7 cellular contexts compared by ENCODE assay signal in the genomic region with DNA sequence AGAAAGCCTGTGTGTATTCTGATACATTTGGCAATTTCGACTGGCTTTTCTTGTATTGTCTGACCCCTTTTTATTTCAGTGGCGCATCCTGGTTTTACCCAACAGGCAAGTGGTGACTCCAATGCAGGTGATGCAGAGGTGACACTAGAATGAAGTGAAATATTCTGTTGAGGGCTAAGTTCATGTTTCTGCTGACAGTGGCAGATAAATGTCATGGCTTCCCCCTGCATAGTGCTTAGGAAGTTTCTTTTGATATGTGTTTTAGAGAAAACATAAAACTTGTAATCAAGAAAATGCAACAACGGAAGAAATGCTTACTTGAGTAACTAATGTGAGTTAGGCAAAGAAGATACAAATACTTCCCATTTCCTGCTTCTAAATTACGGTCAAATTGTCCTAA. TPM values are rescaled to one million over a fixed set of nuclear protein-coding genes. Genes with fewer than 3 reads are reported as not detected.
DNase-seq lines count a peak whose midpoint lies in the region; ATAC-seq and TF ChIP-seq lines count a peak whose summit lies in the region.
"Not testable (repeated sequence)": the region's sequence is repeated elsewhere in the genome, so short reads cannot be mapped to it uniquely, and the experiment has no call there.

No MANE protein-coding gene starts in this region.

- not testable (repeated sequence) for H3K4me3 ChIP-seq in BLaER1 treated with 17β-estradiol and CSF1 and Interleukin-3, amounts not matched to agents 10 nM and 100 nM; GM23338; HUES48 (ENCODE audit: low read depth, low read length); OCI-LY7 (ENCODE audit: low read depth, low read length, poor library complexity, severe bottlenecking)

- not testable (repeated sequence) for H3K27ac ChIP-seq in BLaER1 treated with 17β-estradiol and CSF1 and Interleukin-3, amounts not matched to agents 10 nM and 100 nM; GM23338 (ENCODE audit: low read depth); OCI-LY7 (ENCODE audit: low read depth, low read length, poor library complexity, severe bottlenecking)
- peak overlapping the region; percentile 6 for H3K27ac ChIP-seq in HUES48 (ENCODE audit: low read depth, low read length)

- H4K20me1 ChIP-seq in BLaER1 treated with 17β-estradiol and CSF1 and Interleukin-3, amounts not matched to agents 10 nM and 100 nM, result peaks cover 0 to 52% (median 6%) of the 10 kb centered on the region in 11 experiments; a peak in 11 of 22 replicates
- not testable (repeated sequence) for H4K20me1 ChIP-seq in GM23338 (replicated peaks; ENCODE audit: insufficient read depth); OCI-LY7 (ENCODE audit: insufficient read depth, low read length)

- POLR2A ChIA-PET in OCI-LY7 (lab: Charles Lee); activated CD4-positive, alpha-beta memory T cell treated with anti-CD3 and anti-CD28 coated beads for 36 hours (lab: Charles Lee): not testable (repeated sequence)

- ATAC-seq in GM23338; central memory CD8-positive, alpha-beta T cell (replicated peaks; ENCODE audit: extremely low read depth, poor library complexity, severe bottlenecking); natural killer cell: not testable (repeated sequence)

- H3K9me3 Mint-ChIP-seq in GM23338; activated CD4-positive, alpha-beta memory T cell treated with anti-CD3 and anti-CD28 coated beads for 36 hours; central memory CD8-positive, alpha-beta T cell; natural killer cell: not testable (repeated sequence)

- not testable (repeated sequence) for DNase-seq in GM23338 (ENCODE audit: low spot score); OCI-LY7 (ENCODE audit: low spot score); activated CD4-positive, alpha-beta memory T cell treated with anti-CD3 and anti-CD28 coated beads for 36 hours; central memory CD8-positive, alpha-beta T cell (ENCODE audit: low spot score in 2 of 2); natural killer cell

- H3K4me1 ChIP-seq in BLaER1 treated with 17β-estradiol and CSF1 and Interleukin-3, amounts not matched to agents 10 nM and 100 nM, result peaks cover 0 to 28% (median 15%) of the 10 kb centered on the region in 10 experiments; a peak in 15 of 20 replicates
- H3K4me1 ChIP-seq in GM23338 (ENCODE audit: insufficient read depth) (peaks cover 69% of the 10 kb centered on the region), HUES48 (ENCODE audit: control insufficient read depth, insufficient read depth, low read length) (peaks cover 65% of the 10 kb centered on the region), OCI-LY7 (ENCODE audit: insufficient read depth, low read length, poor library complexity, severe bottlenecking) (peaks cover 11% of the 10 kb centered on the region)

- TF ChIP-seq CTCF in GM23338 (conservative IDR thresholded peaks at IDR 0.05; ENCODE audit: low read depth in 2 of 2); OCI-LY7 (conservative IDR thresholded peaks at IDR 0.05; ENCODE audit: low read length); natural killer cell (IDR thresholded peaks at IDR 0.05): not testable (repeated sequence)

- H3K9ac ChIP-seq in BLaER1 treated with 17β-estradiol and CSF1 and Interleukin-3, amounts not matched to agents 10 nM and 100 nM; HUES48 (ENCODE audit: low read depth, low read length): not testable (repeated sequence)

- intact Hi-C loops in OCI-LY7 (cut with micrococcal nuclease; ENCODE audit: unreplicated experiment); natural killer cell (cut with micrococcal nuclease): not testable (repeated sequence)
- intact Hi-C loops in activated CD4-positive, alpha-beta memory T cell treated with anti-CD3 and anti-CD28 coated beads for 36 hours (cut with micrococcal nuclease), result loop anchor here (2.0 kb wide), 1 partner anchor 19 kb away; no protein-coding TSS in a partner anchor

- H3K27ac Mint-ChIP-seq in GM23338 (peak overlapping the region; percentile 49; the same call in 1 of the 2 replicates), natural killer cell (peak overlapping the region; percentile 84 to 87)
- H3K27ac Mint-ChIP-seq in activated CD4-positive, alpha-beta memory T cell treated with anti-CD3 and anti-CD28 coated beads for 36 hours, result peak overlapping the region; percentile 19
- peak overlapping the region; percentile 81 for H3K27ac Mint-ChIP-seq in central memory CD8-positive, alpha-beta T cell (ENCODE audit: low read depth)

- H3K4me1 Mint-ChIP-seq in GM23338 (peaks cover 71% of the 10 kb centered on the region), natural killer cell (peaks cover 70 to 86% of the 10 kb centered on the region in 2 donors)
- peaks cover 76% of the 10 kb centered on the region for H3K4me1 Mint-ChIP-seq in activated CD4-positive, alpha-beta memory T cell treated with anti-CD3 and anti-CD28 coated beads for 36 hours (ENCODE audit: low read depth)
- peaks cover 72% of the 10 kb centered on the region for H3K4me1 Mint-ChIP-seq in central memory CD8-positive, alpha-beta T cell

- peaks cover 86% of the 10 kb centered on the region for H3K79me2 ChIP-seq in GM23338 (replicated peaks; ENCODE audit: insufficient read depth)
- H3K79me2 ChIP-seq in OCI-LY7 (ENCODE audit: insufficient read depth, low read depth, low read length), result peaks cover 37% of the 10 kb centered on the region

- not testable (repeated sequence) for BruUV-seq in OCI-LY7 (replicated peaks; lab: Mats Ljungman, UMichigan)

- H3K36me3 Mint-ChIP-seq in GM23338 (ENCODE audit: low read depth); activated CD4-positive, alpha-beta memory T cell treated with anti-CD3 and anti-CD28 coated beads for 36 hours; natural killer cell: not testable (repeated sequence)
- peaks cover 23% of the 10 kb centered on the region for H3K36me3 Mint-ChIP-seq in central memory CD8-positive, alpha-beta T cell (ENCODE audit: insufficient read depth)

- not testable (repeated sequence) for H3K36me3 ChIP-seq in BLaER1 treated with 17β-estradiol and CSF1 and Interleukin-3, amounts not matched to agents 10 nM and 100 nM; GM23338 (ENCODE audit: insufficient read depth); HUES48 (ENCODE audit: control insufficient read depth, insufficient read depth, low read length); OCI-LY7 (ENCODE audit: insufficient read depth, low read length)

- CTCF ChIA-PET in OCI-LY7 (lab: Charles Lee; ENCODE audit: unreplicated experiment); activated CD4-positive, alpha-beta memory T cell treated with anti-CD3 and anti-CD28 coated beads for 36 hours (lab: Charles Lee): not testable (repeated sequence)

- H3F3A ChIP-seq in GM23338 (replicated peaks; ENCODE audit: low read depth), result not testable (repeated sequence)

- H3K9me3 ChIP-seq in BLaER1 treated with 17β-estradiol and CSF1 and Interleukin-3, amounts not matched to agents 10 nM and 100 nM (replicated peaks in 1 of 11); HUES48 (ENCODE audit: control insufficient read depth, insufficient read depth, low read length); OCI-LY7 (ENCODE audit: low read length): not testable (repeated sequence)

- not testable (repeated sequence) for H3K27me3 ChIP-seq in BLaER1 treated with 17β-estradiol and CSF1 and Interleukin-3, amounts not matched to agents 10 nM and 100 nM; GM23338 (ENCODE audit: insufficient read depth); HUES48 (ENCODE audit: control insufficient read depth, insufficient read depth, low read length)

- H3K9me2 ChIP-seq in GM23338 (ENCODE audit: insufficient read depth); OCI-LY7 (ENCODE audit: insufficient read depth, low read length): not testable (repeated sequence)

- not testable (repeated sequence) for H2AFZ ChIP-seq in GM23338; OCI-LY7 (ENCODE audit: low read length)

- H3K4me2 ChIP-seq in BLaER1 treated with 17β-estradiol and CSF1 and Interleukin-3, amounts not matched to agents 10 nM and 100 nM, result peak overlapping the region in 8 of 11 experiments; percentile 2 to 53 (median 20); a peak in 9 of 22 replicates
- peak overlapping the region; percentile 50; the same call in 1 of the 2 replicates for H3K4me2 ChIP-seq in GM23338
- peak overlapping the region; percentile 17; the same call in 1 of the 2 replicates for H3K4me2 ChIP-seq in OCI-LY7 (ENCODE audit: low read length)

- not testable (repeated sequence) for H3K4me3 Mint-ChIP-seq in GM23338; activated CD4-positive, alpha-beta memory T cell treated with anti-CD3 and anti-CD28 coated beads for 36 hours
- H3K4me3 Mint-ChIP-seq in central memory CD8-positive, alpha-beta T cell, result peak overlapping the region; percentile 56
- peak overlapping the region; percentile 79 for H3K4me3 Mint-ChIP-seq in natural killer cell

- not testable (repeated sequence) for H3K27me3 Mint-ChIP-seq in GM23338 (ENCODE audit: insufficient read depth, low read depth, poor library complexity); activated CD4-positive, alpha-beta memory T cell treated with anti-CD3 and anti-CD28 coated beads for 36 hours; central memory CD8-positive, alpha-beta T cell; natural killer cell (ENCODE audit: low read depth in 2 of 2)

RNA-seq across cellular contexts. Expression of gene PARP8, which starts 13.1 kb away (rescaled TPM):
- 21.8 and 25.0 TPM in 2 replicates for total RNA-seq in GM23338 (2014; rRNA removed; shearing (Covaris generic))
- 12.6 and 13.0 TPM in 2 replicates for polyA plus RNA-seq in GM23338 (2016; fragmentation: Nextera tagmentation; extraction: Ambion mirVana)
- 22.9 and 39.2 TPM in 2 replicates for total RNA-seq in OCI-LY7 (2014; rRNA removed; shearing (Covaris generic))
- total RNA-seq in OCI-LY7 (2022), result 36.8 and 39.7 TPM in 2 replicates
- total RNA-seq in activated CD4-positive, alpha-beta memory T cell treated with anti-CD3 and anti-CD28 coated beads for 36 hours, result 10 to 100 TPM; 34.0 to 36.9 TPM
- 100 to 1,000 TPM; 359 to 395 (median 372) TPM for total RNA-seq in natural killer cell

Comparison
In these comparisons a context has a peak if more than half of its experiments do, and no peak if none do; other contexts are left out.
1. H3K27ac Mint-ChIP-seq: peak in every context shown above with its lines; median percentile 86 in natural killer cell; 81 in central memory CD8-positive, alpha-beta T cell; 49 in GM23338; 19 in activated CD4-positive, alpha-beta memory T cell treated with anti-CD3 and anti-CD28 coated beads for 36 hours.
2. RNA of gene PARP8, which starts 13.1 kb away (total RNA-seq): 359 to 395 TPM in natural killer cell; 22.9 to 39.7 TPM in OCI-LY7, 34.0 to 36.9 TPM in activated CD4-positive, alpha-beta memory T cell treated with anti-CD3 and anti-CD28 coated beads for 36 hours and 21.8 to 25.0 TPM in GM23338; every median in the first group is over 4 times any median in the second.
3. Peak in every context shown above with its lines, with median percentiles within 50 percentile points of each other: H3K4me2 ChIP-seq.